Comparison of ENCODE assay signal across 23 cellular contexts in genomic region chr20:20286061-20286460, GRCh38.
DNase-seq lines count a peak whose midpoint lies in the region; ATAC-seq, FAIRE-seq and TF ChIP-seq lines count a peak whose summit lies in the region.
"Had no signal": no experiment of that assay in that cellular context is flagged by ENCODE, and none has a peak within 500 bp of the region (broad histone marks: within the 10 kb centered on the region; RNA-seq: fewer than 3 reads in every experiment).

No MANE protein-coding gene starts in this region.

- peak overlapping the region; percentile 41 for H3K27ac Mint-ChIP-seq in activated CD4-positive, alpha-beta T cell treated with anti-CD3 and anti-CD28 coated beads, Interleukin-2, amount 10 ng/mL, durations not matched to agents 7 days and 5 days
- H3K27ac Mint-ChIP-seq in GM23338, result no peak overlapping the region
- no peak overlapping the region for H3K27ac Mint-ChIP-seq in endodermal cell
- no peak overlapping the region for H3K27ac Mint-ChIP-seq in MCF 10A (ENCODE audit: low read depth, unreplicated experiment)
- H3K27ac Mint-ChIP-seq: B cell; CD4-positive, CD25-positive, alpha-beta regulatory T cell; CD8-positive, alpha-beta T cell had no signal

- no peak for FAIRE-seq in RCC 7860 (lab: Jason Lieb, UNC)
- FAIRE-seq: A204.1, GM12892, H1 had no signal

- H3K4me3 Mint-ChIP-seq in activated CD4-positive, alpha-beta T cell treated with anti-CD3 and anti-CD28 coated beads, Interleukin-2, amount 10 ng/mL, durations not matched to agents 7 days and 5 days, result no peak overlapping the region
- no peak overlapping the region for H3K4me3 Mint-ChIP-seq in GM23338
- H3K4me3 Mint-ChIP-seq in endodermal cell, result no peak overlapping the region
- no peak overlapping the region for H3K4me3 Mint-ChIP-seq in MCF 10A (ENCODE audit: unreplicated experiment)
- H3K4me3 Mint-ChIP-seq: B cell; CD4-positive, CD25-positive, alpha-beta regulatory T cell; CD8-positive, alpha-beta T cell had no signal

- H3K36me3 ChIP-seq in GM23338 (ENCODE audit: insufficient read depth) (no peaks in the 10 kb centered on the region), endodermal cell (ENCODE audit: control insufficient read depth, insufficient read depth, low read length) (no peaks in the 10 kb centered on the region), trophoblast cell (ENCODE audit: control insufficient read depth in 1 of 2, insufficient read depth in 2 of 2, low read length in 2 of 2) (no peaks in the 10 kb centered on the region)
- H3K36me3 ChIP-seq: BLaER1 had no signal

- no peak overlapping the region for H3K4ac ChIP-seq in trophoblast cell (ENCODE audit: low read depth, low read length)

- no peak for DNase-seq in activated CD4-positive, alpha-beta T cell treated with anti-CD3 and anti-CD28 coated beads, Interleukin-2, amount 10 ng/mL, durations not matched to agents 7 days and 5 days
- DNase-seq in activated CD4-positive, alpha-beta T cell treated with anti-CD3 and anti-CD28 coated beads for 4 hours, result no peak
- peak; percentile 14 for DNase-seq in GM23338 (ENCODE audit: low spot score)
- DNase-seq in endodermal cell, result peak; percentile 56
- no peak for DNase-seq in trophoblast cell
- no peak for DNase-seq in lower leg skin (ENCODE audit: low spot score in 2 of 2)
- no peak for DNase-seq in RCC 7860 (ENCODE audit: low spot score)
- DNase-seq in MCF 10A (ENCODE audit: unreplicated experiment), result no peak
- DNase-seq: Caco-2; CD8-positive, alpha-beta T cell; DMS153; EL; GDM1; H7; HCEC 1CT had no signal

- no peak overlapping the region for H2BK12ac ChIP-seq in trophoblast cell (ENCODE audit: low read length)

- H3K27me3 Mint-ChIP-seq in activated CD4-positive, alpha-beta T cell treated with anti-CD3 and anti-CD28 coated beads, Interleukin-2, amount 10 ng/mL, durations not matched to agents 7 days and 5 days, result peaks cover 17% of the 10 kb centered on the region
- H3K27me3 Mint-ChIP-seq in GM23338 (ENCODE audit: insufficient read depth, low read depth, poor library complexity) (peaks cover 4% of the 10 kb centered on the region), endodermal cell (ENCODE audit: insufficient read depth) (no peaks in the 10 kb centered on the region), MCF 10A (ENCODE audit: insufficient read depth, unreplicated experiment) (no peaks in the 10 kb centered on the region)

- H3K9ac ChIP-seq in endodermal cell (ENCODE audit: extremely low read depth, low read length, poor library complexity, severe bottlenecking), result no peak overlapping the region
- peak overlapping the region; percentile 15 for H3K9ac ChIP-seq in trophoblast cell (ENCODE audit: low read length)
- H3K9ac ChIP-seq: BLaER1 had no signal

- no peaks in the 10 kb centered on the region for H3F3A ChIP-seq in GM23338 (replicated peaks; ENCODE audit: low read depth)

- H3K79me2 ChIP-seq in GM23338 (replicated peaks; ENCODE audit: insufficient read depth) (no peaks in the 10 kb centered on the region), trophoblast cell (ENCODE audit: control insufficient read depth, insufficient read depth, low read length, poor library complexity) (no peaks in the 10 kb centered on the region)

- no peak overlapping the region for H3K23ac ChIP-seq in trophoblast cell (ENCODE audit: low read length)

- H3K9me3 ChIP-seq in endodermal cell (ENCODE audit: control insufficient read depth, low read length) (no peaks in the 10 kb centered on the region), trophoblast cell (ENCODE audit: insufficient read depth, low read depth, low read length) (no peaks in the 10 kb centered on the region)
- H3K9me3 ChIP-seq: Caco-2 had no signal

- no peak overlapping the region for H2AK5ac ChIP-seq in trophoblast cell (ENCODE audit: low read length)

- POLR2A ChIA-PET in activated CD4-positive, alpha-beta T cell treated with anti-CD3 and anti-CD28 coated beads, Interleukin-2, amount 10 ng/mL, durations not matched to agents 7 days and 5 days (lab: Charles Lee), result no interaction called here
- POLR2A ChIA-PET in MCF 10A (lab: Yijun Ruan, JAX), result no interaction called here

- intact Hi-C loops in lower leg skin (cut with DNase I; ENCODE audit: low total_unique reads) (no loop called here), MCF 10A (cut with micrococcal nuclease) (no loop called here)

- H2AFZ ChIP-seq in GM23338, result no peak overlapping the region
- H2AFZ ChIP-seq in trophoblast cell (ENCODE audit: insufficient read depth, low read length, poor library complexity), result no peak overlapping the region

- H2BK5ac ChIP-seq in trophoblast cell (ENCODE audit: low read depth, low read length, poor library complexity), result no peak overlapping the region

- H4K12ac ChIP-seq in trophoblast cell (ENCODE audit: low read depth, low read length), result no peak overlapping the region

- H3K4me1 Mint-ChIP-seq in activated CD4-positive, alpha-beta T cell treated with anti-CD3 and anti-CD28 coated beads, Interleukin-2, amount 10 ng/mL, durations not matched to agents 7 days and 5 days, result no peaks in the 10 kb centered on the region
- H3K4me1 Mint-ChIP-seq in GM23338 (no peaks in the 10 kb centered on the region; the same call in 2 of the 3 replicates), endodermal cell (no peaks in the 10 kb centered on the region), MCF 10A (ENCODE audit: insufficient read depth, unreplicated experiment) (no peaks in the 10 kb centered on the region)
- H3K4me1 Mint-ChIP-seq: B cell; CD4-positive, CD25-positive, alpha-beta regulatory T cell had no signal

- no peak overlapping the region for H4K91ac ChIP-seq in trophoblast cell (ENCODE audit: low read depth, low read length)

- BruUV-seq in MCF 10A (replicated peaks; lab: Mats Ljungman, UMichigan), result no TSS peak

- H3K79me1 ChIP-seq in trophoblast cell (ENCODE audit: low read length), result no peaks in the 10 kb centered on the region

- H3K4me2 ChIP-seq in GM23338 (no peak overlapping the region), trophoblast cell (ENCODE audit: low read length) (no peak overlapping the region)
- H3K4me2 ChIP-seq: BLaER1 had no signal

- H3K27ac ChIP-seq in GM23338 (ENCODE audit: low read depth) (no peak overlapping the region), endodermal cell (ENCODE audit: low read depth, low read length) (no peak overlapping the region), trophoblast cell (ENCODE audit: low read depth, low read length) (no peak overlapping the region)
- H3K27ac ChIP-seq: 22Rv1, BLaER1, C4-2B had no signal

- H3K4me1 ChIP-seq in GM23338 (ENCODE audit: insufficient read depth), result no peaks in the 10 kb centered on the region
- H3K4me1 ChIP-seq in endodermal cell (ENCODE audit: control insufficient read depth, insufficient read depth, low read length), result no peaks in the 10 kb centered on the region
- no peaks in the 10 kb centered on the region for H3K4me1 ChIP-seq in trophoblast cell (ENCODE audit: control insufficient read depth in 1 of 2, insufficient read depth in 2 of 2, low read length in 2 of 2)
- H3K4me1 ChIP-seq: BLaER1, Caco-2 had no signal

- H3K18ac ChIP-seq in trophoblast cell (ENCODE audit: low read length), result no peak overlapping the region

- no peak overlapping the region for H2BK120ac ChIP-seq in trophoblast cell (ENCODE audit: insufficient read depth, low read length, poor library complexity)

- H4K20me1 ChIP-seq in GM23338 (replicated peaks; ENCODE audit: insufficient read depth), result no peaks in the 10 kb centered on the region
- H4K20me1 ChIP-seq: BLaER1 had no signal

- CTCF ChIA-PET in activated CD4-positive, alpha-beta T cell treated with anti-CD3 and anti-CD28 coated beads, Interleukin-2, amount 10 ng/mL, durations not matched to agents 7 days and 5 days (lab: Charles Lee), result interaction anchor here (0.6 to 0.7 kb wide), 2 partner anchors 58 to 83 kb away, joined by 3 read pairs; no protein-coding TSS in a partner anchor
- CTCF ChIA-PET in MCF 10A (lab: Yijun Ruan, JAX), result no interaction called here

- no peaks in the 10 kb centered on the region for H3K27me3 ChIP-seq in GM23338 (ENCODE audit: insufficient read depth)
- no peaks in the 10 kb centered on the region for H3K27me3 ChIP-seq in endodermal cell (ENCODE audit: control insufficient read depth, insufficient read depth, low read length, poor library complexity, severe bottlenecking)
- H3K27me3 ChIP-seq in trophoblast cell (ENCODE audit: insufficient read depth, low read length), result peaks cover 2% of the 10 kb centered on the region
- H3K27me3 ChIP-seq: BLaER1 had no signal

- no peak for TF ChIP-seq POLR2A in lower leg skin (IDR thresholded peaks at IDR 0.05)

- H3K14ac ChIP-seq in trophoblast cell (ENCODE audit: low read length), result no peak overlapping the region

- no peak overlapping the region for H3K4me3 ChIP-seq in GM23338
- no peak overlapping the region for H3K4me3 ChIP-seq in endodermal cell (ENCODE audit: low read length)
- no peak overlapping the region for H3K4me3 ChIP-seq in trophoblast cell (ENCODE audit: low read depth, low read length)
- H3K4me3 ChIP-seq in lower leg skin (ENCODE audit: low read depth, poor library complexity, severe bottlenecking), result no peak overlapping the region
- H3K4me3 ChIP-seq: BLaER1 had no signal

- H4K8ac ChIP-seq in trophoblast cell (ENCODE audit: low read depth, low read length), result no peak overlapping the region

- H3K9me3 Mint-ChIP-seq in activated CD4-positive, alpha-beta T cell treated with anti-CD3 and anti-CD28 coated beads, Interleukin-2, amount 10 ng/mL, durations not matched to agents 7 days and 5 days, result no peaks in the 10 kb centered on the region
- H3K9me3 Mint-ChIP-seq in GM23338 (no peaks in the 10 kb centered on the region), endodermal cell (no peaks in the 10 kb centered on the region), MCF 10A (ENCODE audit: unreplicated experiment) (peaks cover 18% of the 10 kb centered on the region)
- H3K9me3 Mint-ChIP-seq: CD8-positive, alpha-beta T cell had no signal

- no peaks in the 10 kb centered on the region for H3K36me3 Mint-ChIP-seq in activated CD4-positive, alpha-beta T cell treated with anti-CD3 and anti-CD28 coated beads, Interleukin-2, amount 10 ng/mL, durations not matched to agents 7 days and 5 days (ENCODE audit: low read depth)
- H3K36me3 Mint-ChIP-seq in GM23338 (ENCODE audit: low read depth) (no peaks in the 10 kb centered on the region), endodermal cell (ENCODE audit: low read depth) (no peaks in the 10 kb centered on the region), MCF 10A (ENCODE audit: insufficient read depth, unreplicated experiment) (no peaks in the 10 kb centered on the region)
- H3K36me3 Mint-ChIP-seq: CD4-positive, CD25-positive, alpha-beta regulatory T cell; CD8-positive, alpha-beta T cell had no signal

- TF ChIP-seq CTCF in GM23338 (conservative IDR thresholded peaks at IDR 0.05; ENCODE audit: low read depth in 2 of 2) (no peak), endodermal cell (conservative IDR thresholded peaks at IDR 0.05) (no peak), lower leg skin (IDR thresholded peaks at IDR 0.05) (no peak), MCF 10A (IDR thresholded peaks at IDR 0.05; ENCODE audit: unreplicated experiment) (no peak)

- H3K9me2 ChIP-seq in GM23338 (ENCODE audit: insufficient read depth), result peaks cover 18% of the 10 kb centered on the region; the same call in 1 of the 2 replicates

- WGBS in endodermal cell (ENCODE audit: insufficient coverage in 1 of 2, insufficient read length in 1 of 2), 2 experiments, result 63 to 79% methylated on average over 1 to 2 of the region's 2 CpGs
- no CpG with 5 or more reads among the region's 2 CpGs for WGBS in trophoblast cell (ENCODE audit: extremely low coverage, insufficient coverage, insufficient read length)
- 73 to 79% methylated on average over 2 of the region's 2 CpGs for WGBS in lower leg skin, 2 donors

- no peak for ATAC-seq in GM23338
- ATAC-seq: CD8-positive, alpha-beta T cell had no signal

Comparison
In these comparisons a context has a peak if more than half of its experiments do, and no peak if none do; other contexts are left out.
1. DNase-seq: peak in GM23338 (single experiment) and endodermal cell (single experiment); none in activated CD4-positive, alpha-beta T cell treated with anti-CD3 and anti-CD28 coated beads, Interleukin-2, amount 10 ng/mL, durations not matched to agents 7 days and 5 days (single experiment), activated CD4-positive, alpha-beta T cell treated with anti-CD3 and anti-CD28 coated beads for 4 hours (0 of 2), trophoblast cell (0 of 2), lower leg skin (0 of 2), RCC 7860 (single experiment) and MCF 10A (single experiment).